Comparison of ENCODE assay signal across 19 cellular contexts in genomic region chr4:168499241-168499640, GRCh38. TPM values are rescaled to one million over a fixed set of nuclear protein-coding genes. Genes with fewer than 3 reads are reported as not detected.
DNase-seq lines count a peak whose midpoint lies in the region; ATAC-seq, FAIRE-seq and TF ChIP-seq lines count a peak whose summit lies in the region.
"Had no signal": no experiment of that assay in that cellular context is flagged by ENCODE, and none has a peak within 500 bp of the region (broad histone marks: within the 10 kb centered on the region; RNA-seq: fewer than 3 reads in every experiment).

No MANE protein-coding gene starts in this region.

- H3K36me3 Mint-ChIP-seq in naive thymus-derived CD4-positive, alpha-beta T cell, result peaks cover 0 to 4% (median 0%) of the 10 kb centered on the region in 5 donors

- no TSS peak for BruUV-seq in K562 (replicated peaks; lab: Mats Ljungman, UMichigan)

- no peaks in the 10 kb centered on the region for H3K9me3 Mint-ChIP-seq in naive thymus-derived CD4-positive, alpha-beta T cell
- H3K9me3 Mint-ChIP-seq: CD4-positive, alpha-beta T cell had no signal

- TF ChIP-seq POLR2A in K562 (conservative IDR thresholded peaks at IDR 0.05) (no peak), erythroblast (IDR thresholded peaks at IDR 0.05; ENCODE audit: low read length) (no peak)

- H3K27ac ChIP-seq in left ventricle myocardium inferior (replicated peaks) (peak overlapping the region; percentile 13), K562 (ENCODE audit: extremely low read depth, low read depth, low read length) (no peak overlapping the region), psoas muscle (peak overlapping the region; percentile 93), caudate nucleus (ENCODE audit: low read depth, low read length) (no peak overlapping the region)
- H3K27ac ChIP-seq in naive thymus-derived CD4-positive, alpha-beta T cell (ENCODE audit: low read depth, low read length), result no peak overlapping the region

- H4K20me1 ChIP-seq in K562 (replicated peaks; ENCODE audit: control insufficient read depth, insufficient read depth, low read length), result no peaks in the 10 kb centered on the region

- H3K27ac Mint-ChIP-seq in naive thymus-derived CD4-positive, alpha-beta T cell, result no peak overlapping the region
- H3K27ac Mint-ChIP-seq: B cell; CD4-positive, alpha-beta T cell had no signal

- H3K9me3 ChIP-seq in left ventricle myocardium inferior (replicated peaks) (no peaks in the 10 kb centered on the region), K562 (replicated peaks; ENCODE audit: control insufficient read depth, insufficient read depth, low read depth, low read length) (no peaks in the 10 kb centered on the region), psoas muscle (no peaks in the 10 kb centered on the region)
- no peaks in the 10 kb centered on the region for H3K9me3 ChIP-seq in naive thymus-derived CD4-positive, alpha-beta T cell (ENCODE audit: control insufficient read depth in 2 of 3, low read length in 3 of 3)

- POLR2A ChIA-PET in K562 (lab: Yijun Ruan, JAX), result no interaction called here
- POLR2A ChIA-PET in naive thymus-derived CD4-positive, alpha-beta T cell (lab: Charles Lee), result interaction anchor here (1.3 kb wide), 1 partner anchor 20 kb away, joined by 3 read pairs; the partner anchor contains the start of gene DDX60L

- no peak for DNase-seq in left ventricle myocardium inferior
- DNase-seq in Right ventricle myocardium superior, result no peak
- peak; percentile 4 for DNase-seq in NCI-H69 (lab: John Stamatoyannopoulos, UW)
- no peak for DNase-seq in K562 (ENCODE audit: extremely low read depth in 1 of 4, low spot score in 3 of 4)
- DNase-seq in psoas muscle, result no peak
- DNase-seq in caudate nucleus (lab: John Stamatoyannopoulos, UW), result no peak
- no peak for DNase-seq in naive thymus-derived CD4-positive, alpha-beta T cell
- DNase-seq in erythroblast (lab: John Stamatoyannopoulos, UW), result no peak
- DNase-seq: C1 segment of cervical spinal cord; Calu3; CD4-positive, alpha-beta T cell; DMS 273 treated with DMSO at 0.1 percent for 48 hours; DMS79; HCEC 1CT had no signal

- peak overlapping the region; percentile 60 for H3K4me3 ChIP-seq in left ventricle myocardium inferior
- no peak overlapping the region for H3K4me3 ChIP-seq in K562
- peak overlapping the region; percentile 65 for H3K4me3 ChIP-seq in psoas muscle
- no peak overlapping the region for H3K4me3 ChIP-seq in naive thymus-derived CD4-positive, alpha-beta T cell (ENCODE audit: low read length)
- H3K4me3 ChIP-seq: GM12878 had no signal

- no peak for TF ChIP-seq RAD21 in K562 (CRISPR knock-in tag; conservative IDR thresholded peaks at IDR 0.05 in 1 of 2, IDR thresholded peaks at IDR 0.05 in 1 of 2)

- no peaks in the 10 kb centered on the region for H3K79me2 ChIP-seq in K562 (ENCODE audit: control insufficient read depth, insufficient read depth, low read length)

- H3K4me1 ChIP-seq in left ventricle myocardium inferior, result peaks cover 34% of the 10 kb centered on the region
- H3K4me1 ChIP-seq in K562 (replicated peaks in 1 of 2; ENCODE audit: control insufficient read depth in 2 of 2, insufficient read depth in 2 of 2, low read length in 2 of 2), result no peaks in the 10 kb centered on the region
- H3K4me1 ChIP-seq in psoas muscle, result peaks cover 20% of the 10 kb centered on the region
- H3K4me1 ChIP-seq in naive thymus-derived CD4-positive, alpha-beta T cell (ENCODE audit: control insufficient read depth in 2 of 2, insufficient read depth in 2 of 2, low read length in 2 of 2), result peaks cover 0 to 6% of the 10 kb centered on the region in 2 donors

- no peak overlapping the region for H3K4me2 ChIP-seq in K562 (ENCODE audit: insufficient read depth, low read length)

- no peaks in the 10 kb centered on the region for H3K9me1 ChIP-seq in K562 (ENCODE audit: control insufficient read depth, insufficient read depth, low read length)

- no peak overlapping the region for H2AFZ ChIP-seq in K562 (ENCODE audit: low read depth, low read length)

- peaks cover 0 to 43% (median 6%) of the 10 kb centered on the region in 5 donors for H3K27me3 Mint-ChIP-seq in naive thymus-derived CD4-positive, alpha-beta T cell

- TF ChIP-seq CTCF in left ventricle myocardium inferior (IDR thresholded peaks at IDR 0.05; ENCODE audit: borderline replicate concordance) (no peak), K562 (IDR thresholded peaks at IDR 0.05 in 2 of 3, conservative IDR thresholded peaks at IDR 0.05 in 1 of 3; ENCODE audit: insufficient read depth in 2 of 3, low read depth in 1 of 3, low read length in 3 of 3) (no peak), psoas muscle (IDR thresholded peaks at IDR 0.05) (no peak)

- no peak for TF ChIP-seq EP300 in K562 (IDR thresholded peaks at IDR 0.05; ENCODE audit: low read length)

- H3K27me3 ChIP-seq in left ventricle myocardium inferior (ENCODE audit: low read depth) (no peaks in the 10 kb centered on the region), K562 (ENCODE audit: control insufficient read depth in 2 of 2, insufficient read depth in 2 of 2, low read length in 2 of 2) (no peaks in the 10 kb centered on the region), psoas muscle (ENCODE audit: insufficient read depth in 3 of 3, low read length in 2 of 3) (no peaks in the 10 kb centered on the region)
- H3K27me3 ChIP-seq in naive thymus-derived CD4-positive, alpha-beta T cell (ENCODE audit: control insufficient read depth in 2 of 2, insufficient read depth in 2 of 2, low read length in 2 of 2), result no peaks in the 10 kb centered on the region

- in situ Hi-C loops in K562 (cut with MboI), result no loop called here

- FAIRE-seq in K562 (lab: Jason Lieb, UNC), result no peak
- FAIRE-seq: A204.1, GM12878, GM18507 had no signal

- H3K4me3 Mint-ChIP-seq in naive thymus-derived CD4-positive, alpha-beta T cell, result no peak overlapping the region
- H3K4me3 Mint-ChIP-seq: B cell; CD4-positive, alpha-beta T cell had no signal

- CTCF ChIA-PET in K562 (lab: Yijun Ruan, JAX; ENCODE audit: low intra/inter-chr PET ratio), result no interaction called here
- CTCF ChIA-PET in naive thymus-derived CD4-positive, alpha-beta T cell (lab: Charles Lee), result interaction anchor here (0.6 kb wide), 1 partner anchor 1114 kb away, joined by 3 read pairs; no protein-coding TSS in a partner anchor

- no peak overlapping the region for H3K9ac ChIP-seq in K562 (ENCODE audit: insufficient read depth in 1 of 2, low read depth in 2 of 2, low read length in 2 of 2)

- no peaks in the 10 kb centered on the region for H3K36me3 ChIP-seq in left ventricle myocardium inferior
- no peaks in the 10 kb centered on the region for H3K36me3 ChIP-seq in K562 (ENCODE audit: control insufficient read depth, insufficient read depth, low read length)
- H3K36me3 ChIP-seq in psoas muscle (ENCODE audit: insufficient read depth in 1 of 2, low read depth in 1 of 2), result no peaks in the 10 kb centered on the region
- no peaks in the 10 kb centered on the region for H3K36me3 ChIP-seq in naive thymus-derived CD4-positive, alpha-beta T cell (ENCODE audit: control insufficient read depth in 2 of 3, insufficient read depth in 3 of 3, low read length in 3 of 3)

- intact Hi-C loops in left ventricle myocardium inferior (cut with micrococcal nuclease), result no loop called here
- intact Hi-C loops in Right ventricle myocardium superior (cut with DNase I), result no loop called here
- intact Hi-C loops in K562 (cut with micrococcal nuclease), result no loop called here
- intact Hi-C loops in psoas muscle (cut with DNase I), result no loop called here
- intact Hi-C loops in naive thymus-derived CD4-positive, alpha-beta T cell (cut with micrococcal nuclease), result no loop called here

- ATAC-seq in Right ventricle myocardium superior (ENCODE audit: poor library complexity), result no peak
- no peak for ATAC-seq in K562
- no peak for ATAC-seq in psoas muscle
- ATAC-seq in naive thymus-derived CD4-positive, alpha-beta T cell, result no peak
- ATAC-seq: GM12878 had no signal

- H3K4me1 Mint-ChIP-seq in naive thymus-derived CD4-positive, alpha-beta T cell, result peaks cover 0 to 19% (median 16%) of the 10 kb centered on the region in 7 donors
- H3K4me1 Mint-ChIP-seq: B cell had no signal

RNA-seq across cellular contexts. Expression of gene PALLD, which starts 2.4 kb away (rescaled TPM):
- 871 TPM for total RNA-seq in left ventricle myocardium inferior
- total RNA-seq in Right ventricle myocardium superior, result 979 TPM
- not detected in 2 replicates for total RNA-seq in K562 (2011; cell fraction: chromatin; rRNA removed; ENCODE audit: low replicate concordance)
- not detected in 2 replicates for total RNA-seq in K562 (2011; cell fraction: nucleolus; rRNA removed)
- total RNA-seq in K562 (2011; cell fraction: nucleoplasm; rRNA removed), result not detected in 2 replicates
- total RNA-seq in K562 (2014; rRNA removed), result 0.09 TPM in 1 of 2 replicates, not detected in the other
- not detected in 2 replicates for total RNA-seq in K562 (2014; rRNA removed; fragmentation: Illumina TruSeq; extraction: Trizol)
- not detected in 2 replicates for total RNA-seq in K562 (2015; rRNA removed; fragmentation: Illumina TruSeq; extraction: Trizol)
- 0.35 and 0.89 TPM in 2 replicates for total RNA-seq in K562 (2021)
- polyA plus RNA-seq in K562 (2011; rRNA removed), result 0.03 TPM in 1 of 2 replicates, not detected in the other
- 0.03 TPM in 1 of 2 replicates, not detected in the other for polyA plus RNA-seq in K562 (2011; cell fraction: cytosol; rRNA removed)
- polyA plus RNA-seq in K562 (2011; cell fraction: nucleus; rRNA removed), result 0.31 TPM in 1 of 2 replicates, not detected in the other
- 0.12 and 0.33 TPM in 2 replicates for polyA plus RNA-seq in K562 (2012)
- not detected in 2 replicates for polyA plus RNA-seq in K562 (2014; fragmentation: Illumina TruSeq; extraction: Trizol)
- under 1 TPM; 0.01 to 0.18 TPM for polyA plus RNA-seq in K562 (2014; fragmentation: Nextera tagmentation; extraction: Ambion mirVana)
- polyA plus RNA-seq in K562 (2014; rRNA removed), result 0.01 TPM in 1 of 2 replicates, not detected in the other
- polyA minus RNA-seq in K562 (2011; rRNA and poly(A)+ RNA removed), result 0.11 TPM in 1 of 2 replicates, not detected in the other
- 0.73 TPM in 1 of 2 replicates, not detected in the other for polyA minus RNA-seq in K562 (2011; cell fraction: cytosol; rRNA and poly(A)+ RNA removed)
- polyA minus RNA-seq in K562 (2011; cell fraction: nucleus; rRNA and poly(A)+ RNA removed), result 0.27 TPM in 1 of 2 replicates, not detected in the other
- total RNA-seq in psoas muscle, result 100 to 1,000 TPM; 168 to 245 (median 201) TPM
- polyA plus RNA-seq in psoas muscle, result 100 to 1,000 TPM in 1 of 3 donors, 10 to 100 TPM in 2; 19.2 to 108 (median 89.9) TPM
- total RNA-seq in naive thymus-derived CD4-positive, alpha-beta T cell, result 10 to 100 TPM in 1 of 5 experiments, 1 to 10 TPM in 1, under 1 TPM in 3; 0.70 to 11.9 (median 0.88) TPM
- polyA plus RNA-seq in naive thymus-derived CD4-positive, alpha-beta T cell, result under 1 TPM; 0.51 to 0.63 TPM

RNA-seq across cellular contexts. Expression of gene DDX60L, which starts 18.9 kb away (rescaled TPM):
- total RNA-seq in left ventricle myocardium inferior (11.4 TPM), Right ventricle myocardium superior (8.5 TPM), K562 (2014; rRNA removed) (1.2 and 2.0 TPM in 2 replicates), K562 (2014; rRNA removed; fragmentation: Illumina TruSeq; extraction: Trizol) (2.9 and 3.9 TPM in 2 replicates), K562 (2015; rRNA removed; fragmentation: Illumina TruSeq; extraction: Trizol) (2.8 and 3.3 TPM in 2 replicates), K562 (2021) (2.3 and 2.6 TPM in 2 replicates), psoas muscle (1 to 10 TPM; 3.9 to 4.9 (median 4.3) TPM)
- total RNA-seq in K562 (2011; cell fraction: chromatin; rRNA removed; ENCODE audit: low replicate concordance), result 1.5 and 3.8 TPM in 2 replicates
- total RNA-seq in K562 (2011; cell fraction: nucleolus; rRNA removed), result 0.50 and 1.1 TPM in 2 replicates
- 1.9 and 2.1 TPM in 2 replicates for total RNA-seq in K562 (2011; cell fraction: nucleoplasm; rRNA removed)
- polyA plus RNA-seq in K562 (2011; rRNA removed) (0.24 and 0.40 TPM in 2 replicates), K562 (2014; fragmentation: Illumina TruSeq; extraction: Trizol) (2.9 and 3.0 TPM in 2 replicates), K562 (2014; fragmentation: Nextera tagmentation; extraction: Ambion mirVana) (1 to 10 TPM; 1.3 to 2.5 TPM), K562 (2014; rRNA removed) (1.8 and 3.0 TPM in 2 replicates), psoas muscle (1 to 10 TPM in 2 of 3 donors, under 1 TPM in 1; 0.61 to 2.7 (median 2.3) TPM)
- 0.09 and 0.22 TPM in 2 replicates for polyA plus RNA-seq in K562 (2011; cell fraction: cytosol; rRNA removed)
- 0.23 and 0.29 TPM in 2 replicates for polyA plus RNA-seq in K562 (2011; cell fraction: nucleus; rRNA removed)
- polyA plus RNA-seq in K562 (2012), result 2.3 and 7.1 TPM in 2 replicates
- 0.24 and 0.35 TPM in 2 replicates for polyA minus RNA-seq in K562 (2011; rRNA and poly(A)+ RNA removed)
- polyA minus RNA-seq in K562 (2011; cell fraction: cytosol; rRNA and poly(A)+ RNA removed), result not detected in 2 replicates
- polyA minus RNA-seq in K562 (2011; cell fraction: nucleus; rRNA and poly(A)+ RNA removed), result 0.11 and 0.40 TPM in 2 replicates
- 10 to 100 TPM; 48.5 to 57.8 (median 54.1) TPM for total RNA-seq in naive thymus-derived CD4-positive, alpha-beta T cell
- polyA plus RNA-seq in naive thymus-derived CD4-positive, alpha-beta T cell, result 10 to 100 TPM; 21.7 to 23.0 TPM
- total RNA-seq: G401 had no signal

Comparison
In these comparisons a context has a peak if more than half of its experiments do, and no peak if none do; other contexts are left out.
1. H3K27ac ChIP-seq: peak in left ventricle myocardium inferior (single experiment) and psoas muscle (single experiment); none in K562 (single experiment), caudate nucleus (single experiment) and naive thymus-derived CD4-positive, alpha-beta T cell (single experiment).
2. H3K4me3 ChIP-seq: peak in left ventricle myocardium inferior (single experiment) and psoas muscle (single experiment); none in K562 (single experiment) and naive thymus-derived CD4-positive, alpha-beta T cell (single experiment).
3. RNA of gene PALLD, which starts 2.4 kb away (total RNA-seq): 979 TPM in Right ventricle myocardium superior (single experiment), 871 TPM in left ventricle myocardium inferior (single experiment) and 168 to 245 TPM in psoas muscle; 0.70 to 11.9 TPM in naive thymus-derived CD4-positive, alpha-beta T cell and 0.09 to 0.89 TPM in K562; every median in the first group is over 10 times any median in the second.